In genomic region chr6:12749531-12750379, GRCh38 we compare ENCODE assay signal across 11 cellular contexts. TPM values are rescaled to one million over a fixed set of nuclear protein-coding genes. Genes with fewer than 3 reads are reported as not detected.
A peak's percentile ranks its signal among the peaks of the same experiment; 100 is the strongest.
DNase-seq lines count a peak whose midpoint lies in the region; ATAC-seq and TF ChIP-seq lines count a peak whose summit lies in the region.
"Had no signal": no experiment of that assay in that cellular context is flagged by ENCODE, and none has a peak within 500 bp of the region (broad histone marks: within the 10 kb centered on the region; RNA-seq: fewer than 3 reads in every experiment).

No MANE protein-coding gene starts in this region.

- peaks cover 36% of the 10 kb centered on the region for H4K20me1 ChIP-seq in neural progenitor cell (ENCODE audit: low read depth)

- H3K27ac ChIP-seq in neural progenitor cell = no peak overlapping the region

- DNase-seq in DMS79 (lab: John Stamatoyannopoulos, UW) (peak; percentile 26), NCI-H187 (lab: John Stamatoyannopoulos, UW) (peak; percentile 66 to 71), cerebellum (ENCODE audit: low spot score) (peak; percentile 41), neural progenitor cell (ENCODE audit: low spot score) (peak; percentile 71), T-helper 9 cell (no peak), superior temporal gyrus (ENCODE audit: extremely low spot score) (no peak)
- DNase-seq: activated CD8-positive, alpha-beta memory T cell treated with anti-CD3 and anti-CD28 coated beads, Interleukin-2, amount 50 U/mL, for 4 hours had no signal

- no peaks in the 10 kb centered on the region for H3K36me3 ChIP-seq in neural progenitor cell

- peaks cover 1% of the 10 kb centered on the region for H3K9me3 ChIP-seq in neural progenitor cell (ENCODE audit: low read depth)

- H3K9me3 Mint-ChIP-seq in neural progenitor cell = peaks cover 3% of the 10 kb centered on the region
- H3K9me3 Mint-ChIP-seq: dendritic cell treated with granulocyte-macrophage colony-stimulating factor and Interleukin-4, amounts not matched to agents 40 ng/mL and 50 ng/mL, for 4 days had no signal

- H3K4me1 ChIP-seq in neural progenitor cell = peaks cover 5% of the 10 kb centered on the region

- H3K4me3 ChIP-seq in neural progenitor cell = peak overlapping the region; percentile 87

- ATAC-seq in GM21528 (IDR thresholded peaks at IDR 0.05; ENCODE audit: low FRiP score, unreplicated experiment) (no peak), HG03139 (IDR thresholded peaks at IDR 0.05; ENCODE audit: unreplicated experiment) (no peak)
- ATAC-seq: Panc1 had no signal

- H3K79me2 ChIP-seq in neural progenitor cell (ENCODE audit: low read depth) = no peaks in the 10 kb centered on the region

- no peak for TF ChIP-seq CTCF in neural progenitor cell (IDR thresholded peaks at IDR 0.05)

- peak overlapping the region; percentile 96 for H2AFZ ChIP-seq in neural progenitor cell (replicated peaks)

- H3K36me3 Mint-ChIP-seq in neural progenitor cell = peaks cover 2% of the 10 kb centered on the region

- H3F3A ChIP-seq in neural progenitor cell (ENCODE audit: low read depth) = peaks cover 16% of the 10 kb centered on the region

- peak overlapping the region; percentile 93 for H3K4me3 Mint-ChIP-seq in neural progenitor cell
- H3K4me3 Mint-ChIP-seq: dendritic cell treated with granulocyte-macrophage colony-stimulating factor and Interleukin-4, amounts not matched to agents 40 ng/mL and 50 ng/mL, for 4 days had no signal

- H3K27me3 ChIP-seq in neural progenitor cell = peaks cover 43% of the 10 kb centered on the region

- H3K9ac ChIP-seq in neural progenitor cell = no peak overlapping the region

- H3K4me2 ChIP-seq in neural progenitor cell = peak overlapping the region; percentile 99

- no peak overlapping the region for H3K27ac Mint-ChIP-seq in neural progenitor cell
- H3K27ac Mint-ChIP-seq: dendritic cell treated with granulocyte-macrophage colony-stimulating factor and Interleukin-4, amounts not matched to agents 40 ng/mL and 50 ng/mL, for 4 days had no signal

- H3K27me3 Mint-ChIP-seq in neural progenitor cell (ENCODE audit: insufficient read depth, low read depth) = peaks cover 12% of the 10 kb centered on the region

- peaks cover 7% of the 10 kb centered on the region for H3K4me1 Mint-ChIP-seq in neural progenitor cell

RNA-seq across cellular contexts. Expression of gene PHACTR1, which starts 33.2 kb away (rescaled TPM):
- total RNA-seq in cerebellum = 35.8 TPM
- total RNA-seq in neural progenitor cell (ENCODE audit: low replicate concordance) = 2.4 and 6.1 TPM in 2 replicates

Comparison
In these comparisons a context has a peak if more than half of its experiments do, and no peak if none do; other contexts are left out.
1. DNase-seq: peak in DMS79 (single experiment), NCI-H187 (2 of 2), cerebellum (single experiment) and neural progenitor cell (single experiment); none in T-helper 9 cell (single experiment) and superior temporal gyrus (single experiment).